In the genomic region with DNA sequence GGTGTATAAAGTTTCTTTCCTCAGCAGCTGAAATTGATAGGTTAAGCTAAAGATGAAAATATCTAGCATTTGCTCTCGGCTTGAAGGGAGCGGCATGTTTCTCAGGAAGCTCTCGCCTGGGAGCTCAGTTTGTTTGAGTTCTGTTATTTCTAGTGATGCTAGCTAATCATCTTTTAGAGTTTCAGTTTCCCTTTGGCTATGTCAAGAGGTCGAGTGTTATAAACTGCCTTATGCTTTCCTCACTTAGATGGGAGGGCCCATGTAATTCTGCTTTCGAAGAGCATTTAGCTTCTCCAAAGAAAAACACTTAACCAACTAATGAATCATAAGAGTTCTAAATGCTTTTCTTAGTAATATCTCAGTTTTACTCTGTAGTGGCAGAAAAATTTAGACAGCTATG, we compare ENCODE assay signal across 8 cellular contexts. TPM values are rescaled to one million over a fixed set of nuclear protein-coding genes. Genes with fewer than 3 reads are reported as not detected.
DNase-seq lines count a peak whose midpoint lies in the region; ATAC-seq and TF ChIP-seq lines count a peak whose summit lies in the region.

No MANE protein-coding gene starts in this region.

- 0 out of 2 replicates have a peak, but pooled peaks cover 5% of the 10 kb centered on the region for H3K9me2 ChIP-seq in PC-9 (ENCODE audit: insufficient read depth)

- no peak overlapping the region for H3K9ac ChIP-seq in colonic mucosa (ENCODE audit: low read depth in 2 of 2, low read length in 2 of 2)
- no peak overlapping the region for H3K9ac ChIP-seq in parathyroid adenoma

- intact Hi-C loops in colonic mucosa (cut with DNase I) (no loop called here), PC-9 (cut with micrococcal nuclease; ENCODE audit: unreplicated experiment) (no loop called here)

- H3F3A ChIP-seq in PC-9 (ENCODE audit: insufficient read depth, low read depth): no peaks in the 10 kb centered on the region

- peak; percentile 66 for DNase-seq in GM13976 (ENCODE audit: low spot score)
- peak; percentile 70 for DNase-seq in Jurkat, Clone E6-1 (ENCODE audit: low read depth, low spot score)
- DNase-seq in colonic mucosa: no peak
- DNase-seq in NCI-H187 (lab: John Stamatoyannopoulos, UW): no peak
- DNase-seq in PC-9: no peak
- no peak for DNase-seq in 8988T

- H3K27ac ChIP-seq in colonic mucosa (peak overlapping the region; percentile 32), parathyroid adenoma (peak overlapping the region; percentile 11), PC-9 (no peak overlapping the region)

- peak overlapping the region; percentile 50 for H3K4me3 ChIP-seq in Jurkat, Clone E6-1 (ENCODE audit: low read length)
- H3K4me3 ChIP-seq in colonic mucosa (no peak overlapping the region), parathyroid adenoma (ENCODE audit: low read depth, low read length) (peak overlapping the region; percentile 11), PC-9 (no peak overlapping the region)

- H2AFZ ChIP-seq in parathyroid adenoma (peak overlapping the region; percentile 6), PC-9 (no peak overlapping the region)

- TF ChIP-seq CTCF in GM13976 (IDR thresholded peaks at IDR 0.05; ENCODE audit: borderline replicate concordance, control extremely low read depth, extremely low read depth, insufficient read depth, missing control alignments) (no peak), colonic mucosa (IDR thresholded peaks at IDR 0.05) (no peak), parathyroid adenoma (IDR thresholded peaks at IDR 0.05) (no peak), PC-9 (conservative IDR thresholded peaks at IDR 0.05) (no peak)

- H3K4me2 ChIP-seq in parathyroid adenoma (ENCODE audit: low read length): peak overlapping the region; percentile 26
- no peak overlapping the region for H3K4me2 ChIP-seq in PC-9

- H3K9me3 ChIP-seq in colonic mucosa (no peaks in the 10 kb centered on the region), parathyroid adenoma (ENCODE audit: control insufficient read depth, low read length) (no peaks in the 10 kb centered on the region), PC-9 (ENCODE audit: insufficient read depth, low read depth) (no peaks in the 10 kb centered on the region)

- no peaks in the 10 kb centered on the region for H3K36me3 ChIP-seq in colonic mucosa
- H3K36me3 ChIP-seq in parathyroid adenoma (ENCODE audit: control insufficient read depth, insufficient read depth, low read length): no peaks in the 10 kb centered on the region
- H3K36me3 ChIP-seq in PC-9 (ENCODE audit: low read depth): no peaks in the 10 kb centered on the region

- ATAC-seq in GM21526 (IDR thresholded peaks at IDR 0.05; ENCODE audit: low FRiP score, unreplicated experiment): peak; percentile 99

- H3K4me1 ChIP-seq in colonic mucosa (no peaks in the 10 kb centered on the region), parathyroid adenoma (peaks cover 6% of the 10 kb centered on the region), PC-9 (replicated peaks; ENCODE audit: insufficient read depth) (no peaks in the 10 kb centered on the region)

- H3K27me3 ChIP-seq in colonic mucosa: no peaks in the 10 kb centered on the region
- H3K27me3 ChIP-seq in parathyroid adenoma (ENCODE audit: control insufficient read depth, insufficient read depth, low read length): no peaks in the 10 kb centered on the region
- no peaks in the 10 kb centered on the region for H3K27me3 ChIP-seq in PC-9 (ENCODE audit: insufficient read depth, low read depth)

- H4K20me1 ChIP-seq in PC-9 (ENCODE audit: insufficient read depth): 0 out of 2 replicates have a peak, but pooled peaks cover 3% of the 10 kb centered on the region

- POLR2A ChIA-PET in PC-9 (lab: Charles Lee; ENCODE audit: unreplicated experiment): no interaction called here

- CTCF ChIA-PET in PC-9 (lab: Charles Lee): no interaction called here

- in situ Hi-C loops in GM13976 (cut with MboI; ENCODE audit: low sequenced_read_pairs, unreplicated experiment): no loop called here

- no TSS peak for BruUV-seq in PC-9 (replicated peaks; lab: Mats Ljungman, UMichigan)

- H3K79me2 ChIP-seq in parathyroid adenoma (peaks cover 13% of the 10 kb centered on the region), PC-9 (ENCODE audit: low read depth) (no peaks in the 10 kb centered on the region)

RNA-seq across cellular contexts. Expression of gene PLCL1, which starts 33.6 kb away (rescaled TPM):
- polyA plus RNA-seq in Jurkat, Clone E6-1 (2012; ENCODE audit: insufficient read depth, insufficient read length): 0.37 TPM
- 1 to 10 TPM in 1 of 2 donors, under 1 TPM in 1; 0.30 to 1.3 TPM for total RNA-seq in colonic mucosa
- total RNA-seq in PC-9 (2021): not detected in 2 replicates

RNA-seq across cellular contexts. Expression of gene BOLL, which starts 52.9 kb away (rescaled TPM):
- not detected for polyA plus RNA-seq in Jurkat, Clone E6-1 (2012; ENCODE audit: insufficient read depth, insufficient read length)
- total RNA-seq in colonic mucosa (not detected), PC-9 (2021) (not detected in 2 replicates)

Comparison
In these comparisons a context has a peak if more than half of its experiments do, and no peak if none do; other contexts are left out.
1. DNase-seq: peak in GM13976 (single experiment) and Jurkat, Clone E6-1 (single experiment); none in colonic mucosa (single experiment), NCI-H187 (0 of 2), PC-9 (0 of 2) and 8988T (single experiment).
2. H3K4me3 ChIP-seq: peak in Jurkat, Clone E6-1 (single experiment) and parathyroid adenoma (single experiment); none in colonic mucosa (single experiment) and PC-9 (single experiment).